In the genomic region with DNA sequence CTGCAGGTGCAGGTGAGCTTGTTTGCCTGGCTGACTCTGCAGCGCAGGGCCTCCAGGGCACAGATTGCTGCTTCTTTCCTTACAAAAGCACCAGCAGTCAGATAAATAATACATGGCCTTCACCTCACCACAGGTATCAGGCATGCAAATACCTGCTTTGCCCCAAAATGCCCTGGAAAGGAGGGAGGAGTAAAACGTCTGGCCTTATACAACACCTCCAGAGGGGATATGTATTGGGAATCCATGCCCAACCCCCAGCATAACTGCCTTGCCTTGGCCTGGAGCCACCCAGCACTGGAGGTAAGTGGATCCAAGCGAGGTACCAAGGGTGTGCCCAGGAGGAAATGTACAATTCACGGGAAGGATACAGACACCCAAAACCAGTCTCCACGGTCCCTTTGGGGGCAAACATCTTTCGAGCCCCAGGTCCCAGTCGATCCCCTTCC, we compare ENCODE assay signal across 1 cellular context.
TF ChIP-seq lines count a peak whose summit lies in the region.

No MANE protein-coding gene starts in this region.

TF ChIP-seq in IMR-90, 13 proteins besides CTCF, POLR2A, EP300 and RAD21 (continued from another document):
- TF ChIP-seq RCOR1 (IDR thresholded peaks at IDR 0.05; ENCODE audit: insufficient replicate concordance, low read length) (no peak), CEBPB (IDR thresholded peaks at IDR 0.05; ENCODE audit: low read depth, low read length) (no peak), SMC3 (IDR thresholded peaks at IDR 0.05; ENCODE audit: low read depth, low read length) (no peak), MXI1 (IDR thresholded peaks at IDR 0.05; ENCODE audit: borderline replicate concordance, low read depth, low read length) (no peak), MAFK (IDR thresholded peaks at IDR 0.05; ENCODE audit: low read depth, low read length) (no peak)
